8 cellular contexts compared by ENCODE assay signal in genomic region chr1:165826565-165826964, GRCh38. TPM values are rescaled to one million over a fixed set of nuclear protein-coding genes. Genes with fewer than 3 reads are reported as not detected.
A peak's percentile ranks its signal among the peaks of the same experiment; 100 is the strongest.
DNase-seq lines count a peak whose midpoint lies in the region; ATAC-seq, FAIRE-seq and TF ChIP-seq lines count a peak whose summit lies in the region.

No MANE protein-coding gene starts in this region.

- no peak overlapping the region for H3K27ac Mint-ChIP-seq in naive thymus-derived CD4-positive, alpha-beta T cell

- H3K27me3 ChIP-seq in HUES64 (ENCODE audit: insufficient read depth, low read length) (no peaks in the 10 kb centered on the region), K562 (ENCODE audit: control insufficient read depth in 2 of 2, insufficient read depth in 2 of 2, low read length in 2 of 2) (no peaks in the 10 kb centered on the region; a peak in 1 of 5 replicates)
- no peaks in the 10 kb centered on the region for H3K27me3 ChIP-seq in naive thymus-derived CD4-positive, alpha-beta T cell (ENCODE audit: control insufficient read depth in 2 of 2, insufficient read depth in 2 of 2, low read length in 2 of 2)

- FAIRE-seq in K562 (lab: Jason Lieb, UNC): no peak

- no peak for ATAC-seq in K562
- ATAC-seq in naive thymus-derived CD4-positive, alpha-beta T cell: no peak
- no peak for ATAC-seq in HG03175 (IDR thresholded peaks at IDR 0.05; ENCODE audit: unreplicated experiment)

- DNase-seq in AG10803 (ENCODE audit: low read depth): no peak
- DNase-seq in K562 (ENCODE audit: extremely low read depth in 1 of 4, low spot score in 3 of 4): no peak
- no peak for DNase-seq in naive thymus-derived CD4-positive, alpha-beta T cell
- no peak for DNase-seq in NCI-H2081 (lab: John Stamatoyannopoulos, UW)
- no peak for DNase-seq in Kasumi-1 (lab: John Stamatoyannopoulos, UW)
- DNase-seq in EL: no peak

- H3K9me3 ChIP-seq in HUES64 (ENCODE audit: insufficient read depth, low read depth, low read length) (no peaks in the 10 kb centered on the region), K562 (replicated peaks; ENCODE audit: control insufficient read depth, insufficient read depth, low read depth, low read length) (no peaks in the 10 kb centered on the region)
- no peaks in the 10 kb centered on the region for H3K9me3 ChIP-seq in naive thymus-derived CD4-positive, alpha-beta T cell (ENCODE audit: control insufficient read depth in 2 of 3, low read length in 3 of 3)

- BruUV-seq in K562 (replicated peaks; lab: Mats Ljungman, UMichigan): TSS peak; percentile 52

- intact Hi-C loops in K562 (cut with micrococcal nuclease): loop anchor here (5.0 kb wide), 1 partner anchor 109 kb away; no protein-coding TSS in a partner anchor
- intact Hi-C loops in naive thymus-derived CD4-positive, alpha-beta T cell (cut with micrococcal nuclease): loop anchor here in 1 of 2 donors (5.0 kb wide), 1 partner anchor 229 kb away; no protein-coding TSS in a partner anchor

- no peak for TF ChIP-seq POLR2A in K562 (conservative IDR thresholded peaks at IDR 0.05)

- no peak overlapping the region for H3K27ac ChIP-seq in HUES64 (ENCODE audit: low read depth, low read length)
- no peak overlapping the region for H3K27ac ChIP-seq in K562 (ENCODE audit: extremely low read depth, low read depth, low read length)
- H3K27ac ChIP-seq in naive thymus-derived CD4-positive, alpha-beta T cell (ENCODE audit: low read depth, low read length): no peak overlapping the region

- TF ChIP-seq EP300 in K562 (IDR thresholded peaks at IDR 0.05; ENCODE audit: low read length): no peak

- H3K36me3 Mint-ChIP-seq in naive thymus-derived CD4-positive, alpha-beta T cell: peaks cover 0 to 5% (median 0%) of the 10 kb centered on the region in 5 donors

- H3K9me1 ChIP-seq in K562 (ENCODE audit: control insufficient read depth, insufficient read depth, low read length): no peaks in the 10 kb centered on the region

- no peak for TF ChIP-seq RAD21 in K562 (CRISPR knock-in tag; conservative IDR thresholded peaks at IDR 0.05 in 1 of 2, IDR thresholded peaks at IDR 0.05 in 1 of 2)

- peaks cover 5 to 27% (median 17%) of the 10 kb centered on the region in 5 donors for H3K27me3 Mint-ChIP-seq in naive thymus-derived CD4-positive, alpha-beta T cell

- CTCF ChIA-PET in K562 (lab: Yijun Ruan, JAX; ENCODE audit: low intra/inter-chr PET ratio): no interaction called here
- CTCF ChIA-PET in naive thymus-derived CD4-positive, alpha-beta T cell (lab: Charles Lee): interaction anchor here (0.6 kb wide), 1 partner anchor 48 kb away, joined by 4 read pairs; no protein-coding TSS in a partner anchor

- H3K79me2 ChIP-seq in K562 (ENCODE audit: control insufficient read depth, insufficient read depth, low read length): peaks cover 42% of the 10 kb centered on the region

- H3K36me3 ChIP-seq in HUES64 (ENCODE audit: insufficient read depth, low read length): no peaks in the 10 kb centered on the region
- H3K36me3 ChIP-seq in K562 (ENCODE audit: control insufficient read depth, insufficient read depth, low read length): peaks cover 6% of the 10 kb centered on the region; the same call in 1 of the 3 replicates
- no peaks in the 10 kb centered on the region for H3K36me3 ChIP-seq in naive thymus-derived CD4-positive, alpha-beta T cell (ENCODE audit: control insufficient read depth in 2 of 3, insufficient read depth in 3 of 3, low read length in 3 of 3)

- no peak overlapping the region for H3K4me2 ChIP-seq in K562 (ENCODE audit: insufficient read depth, low read length)

- TF ChIP-seq CTCF in AG10803 (conservative IDR thresholded peaks at IDR 0.05; ENCODE audit: low read length): no peak
- no peak for TF ChIP-seq CTCF in K562 (IDR thresholded peaks at IDR 0.05 in 2 of 3, conservative IDR thresholded peaks at IDR 0.05 in 1 of 3; ENCODE audit: insufficient read depth in 2 of 3, low read depth in 1 of 3, low read length in 3 of 3)

- H3K9ac ChIP-seq in HUES64 (ENCODE audit: low read depth, low read length): no peak overlapping the region
- no peak overlapping the region for H3K9ac ChIP-seq in K562 (ENCODE audit: insufficient read depth in 1 of 2, low read depth in 2 of 2, low read length in 2 of 2)

- peaks cover 0 to 3% (median 0%) of the 10 kb centered on the region in 11 donors for H3K9me3 Mint-ChIP-seq in naive thymus-derived CD4-positive, alpha-beta T cell

- no peaks in the 10 kb centered on the region for H4K20me1 ChIP-seq in K562 (replicated peaks; ENCODE audit: control insufficient read depth, insufficient read depth, low read length)

- peak overlapping the region; percentile 86 for H3K4me3 ChIP-seq in AG10803 (ENCODE audit: low read length)
- H3K4me3 ChIP-seq in HUES64 (ENCODE audit: low read length): peak overlapping the region; percentile 86; the same call in 1 of the 2 replicates
- H3K4me3 ChIP-seq in K562: no peak overlapping the region
- no peak overlapping the region for H3K4me3 ChIP-seq in naive thymus-derived CD4-positive, alpha-beta T cell (ENCODE audit: low read length)

- H3K4me1 Mint-ChIP-seq in naive thymus-derived CD4-positive, alpha-beta T cell: peaks cover 0 to 23% (median 19%) of the 10 kb centered on the region in 7 donors

- in situ Hi-C loops in K562 (cut with MboI): no loop called here

- 82% methylated on average over 2 of the region's 2 CpGs for WGBS in HUES64
- WGBS in K562 (ENCODE audit: insufficient coverage, low coverage, missing lambda C conversion rate): 62% methylated on average over 2 of the region's 2 CpGs

- H2AFZ ChIP-seq in K562 (ENCODE audit: low read depth, low read length): peak overlapping the region; percentile 32

- POLR2A ChIA-PET in K562 (lab: Yijun Ruan, JAX): interaction anchor here (1.7 to 5.9 kb wide), 3 partner anchors 8 to 56 kb away, joined by 3 to 48 read pairs (median 27); partner anchors contain the start of gene TMCO1
- POLR2A ChIA-PET in naive thymus-derived CD4-positive, alpha-beta T cell (lab: Charles Lee): no interaction called here

- peaks cover 16% of the 10 kb centered on the region for H3K4me1 ChIP-seq in HUES64 (ENCODE audit: insufficient read depth, low read length)
- H3K4me1 ChIP-seq in K562 (replicated peaks in 1 of 2; ENCODE audit: control insufficient read depth in 2 of 2, insufficient read depth in 2 of 2, low read length in 2 of 2): peaks cover 2 to 14% of the 10 kb centered on the region in 2 experiments; a peak in 4 of 5 replicates
- H3K4me1 ChIP-seq in naive thymus-derived CD4-positive, alpha-beta T cell (ENCODE audit: control insufficient read depth in 2 of 2, insufficient read depth in 2 of 2, low read length in 2 of 2): peaks cover 9 to 12% of the 10 kb centered on the region in 2 donors

- H3K4me3 Mint-ChIP-seq in naive thymus-derived CD4-positive, alpha-beta T cell: peak overlapping the region; percentile 78 to 92 (median 86)

TF ChIP-seq in K562, 482 proteins besides CTCF, POLR2A, EP300 and RAD21 (continues in another document):
- TF ChIP-seq BCOR (IDR thresholded peaks at IDR 0.05): peak; percentile 43
- TF ChIP-seq NR2F6 (CRISPR knock-in tag; IDR thresholded peaks at IDR 0.05): no peak
- TF ChIP-seq U2AF1 (optimal IDR thresholded peaks at IDR 0.05; ENCODE audit: low read depth, low read length): no peak
- peak in 1 of 2 experiments; percentile 26; a peak in 1 of 4 replicates for TF ChIP-seq KDM1A (IDR thresholded peaks at IDR 0.05)

RNA-seq across cellular contexts. Expression of gene UCK2, which starts 0.8 kb away (rescaled TPM):
- 61.4 TPM for polyA plus RNA-seq in HUES64 (2013, experiment 1 of 2)
- polyA plus RNA-seq in HUES64 (2013, experiment 2 of 2): 57.2 TPM
- total RNA-seq in K562 (2011; cell fraction: chromatin; rRNA removed; ENCODE audit: low replicate concordance): 52.8 and 60.6 TPM in 2 replicates
- 42.2 and 49.3 TPM in 2 replicates for total RNA-seq in K562 (2011; cell fraction: nucleolus; rRNA removed)
- 54.6 and 75.2 TPM in 2 replicates for total RNA-seq in K562 (2011; cell fraction: nucleoplasm; rRNA removed)
- 145 and 159 TPM in 2 replicates for total RNA-seq in K562 (2014; rRNA removed)
- 59.0 and 78.5 TPM in 2 replicates for total RNA-seq in K562 (2014; rRNA removed; fragmentation: Illumina TruSeq; extraction: Trizol)
- 71.6 and 73.9 TPM in 2 replicates for total RNA-seq in K562 (2015; rRNA removed; fragmentation: Illumina TruSeq; extraction: Trizol)
- total RNA-seq in K562 (2021): 95.9 and 98.2 TPM in 2 replicates
- 90.5 and 103 TPM in 2 replicates for polyA plus RNA-seq in K562 (2011; rRNA removed)
- 121 and 167 TPM in 2 replicates for polyA plus RNA-seq in K562 (2011; cell fraction: cytosol; rRNA removed)
- polyA plus RNA-seq in K562 (2011; cell fraction: nucleus; rRNA removed): 54.4 and 62.7 TPM in 2 replicates
- 49.6 and 96.6 TPM in 2 replicates for polyA plus RNA-seq in K562 (2012)
- 95.8 and 111 TPM in 2 replicates for polyA plus RNA-seq in K562 (2014; fragmentation: Illumina TruSeq; extraction: Trizol)
- polyA plus RNA-seq in K562 (2014; fragmentation: Nextera tagmentation; extraction: Ambion mirVana): 10 to 100 TPM; 84.6 to 86.7 TPM
- polyA plus RNA-seq in K562 (2014; rRNA removed): 104 and 122 TPM in 2 replicates
- polyA minus RNA-seq in K562 (2011; rRNA and poly(A)+ RNA removed): 98.7 and 137 TPM in 2 replicates
- 61.1 and 70.9 TPM in 2 replicates for polyA minus RNA-seq in K562 (2011; cell fraction: cytosol; rRNA and poly(A)+ RNA removed)
- polyA minus RNA-seq in K562 (2011; cell fraction: nucleus; rRNA and poly(A)+ RNA removed): 28.7 and 32.3 TPM in 2 replicates
- total RNA-seq in naive thymus-derived CD4-positive, alpha-beta T cell: 10 to 100 TPM in 1 of 5 experiments, 1 to 10 TPM in 2, under 1 TPM in 2; 0.89 to 32.7 (median 1.2) TPM
- polyA plus RNA-seq in naive thymus-derived CD4-positive, alpha-beta T cell: 1 to 10 TPM; 1.0 to 1.2 TPM

RNA-seq across cellular contexts. Expression of gene TMCO1, which starts 57.9 kb away (rescaled TPM):
- polyA plus RNA-seq in HUES64 (2013, experiment 1 of 2): 58.0 TPM
- 58.0 TPM for polyA plus RNA-seq in HUES64 (2013, experiment 2 of 2)
- total RNA-seq in K562 (2011; cell fraction: chromatin; rRNA removed; ENCODE audit: low replicate concordance): 97.8 and 105 TPM in 2 replicates
- total RNA-seq in K562 (2011; cell fraction: nucleolus; rRNA removed): 150 and 173 TPM in 2 replicates
- 115 and 163 TPM in 2 replicates for total RNA-seq in K562 (2011; cell fraction: nucleoplasm; rRNA removed)
- 69.3 and 92.7 TPM in 2 replicates for total RNA-seq in K562 (2014; rRNA removed)
- 175 and 184 TPM in 2 replicates for total RNA-seq in K562 (2014; rRNA removed; fragmentation: Illumina TruSeq; extraction: Trizol)
- total RNA-seq in K562 (2015; rRNA removed; fragmentation: Illumina TruSeq; extraction: Trizol): 151 and 166 TPM in 2 replicates
- total RNA-seq in K562 (2021): 142 and 163 TPM in 2 replicates
- polyA plus RNA-seq in K562 (2011; rRNA removed): 230 and 276 TPM in 2 replicates
- 109 and 166 TPM in 2 replicates for polyA plus RNA-seq in K562 (2011; cell fraction: cytosol; rRNA removed)
- 48.2 and 81.4 TPM in 2 replicates for polyA plus RNA-seq in K562 (2011; cell fraction: nucleus; rRNA removed)
- 150 and 162 TPM in 2 replicates for polyA plus RNA-seq in K562 (2012)
- polyA plus RNA-seq in K562 (2014; fragmentation: Illumina TruSeq; extraction: Trizol): 184 and 213 TPM in 2 replicates
- 100 to 1,000 TPM; 412 to 561 TPM for polyA plus RNA-seq in K562 (2014; fragmentation: Nextera tagmentation; extraction: Ambion mirVana)
- 123 and 126 TPM in 2 replicates for polyA plus RNA-seq in K562 (2014; rRNA removed)
- polyA minus RNA-seq in K562 (2011; rRNA and poly(A)+ RNA removed): 151 and 162 TPM in 2 replicates
- polyA minus RNA-seq in K562 (2011; cell fraction: cytosol; rRNA and poly(A)+ RNA removed): 53.0 and 77.6 TPM in 2 replicates
- polyA minus RNA-seq in K562 (2011; cell fraction: nucleus; rRNA and poly(A)+ RNA removed): 15.3 and 36.2 TPM in 2 replicates
- 10 to 100 TPM; 30.4 to 97.1 (median 49.8) TPM for total RNA-seq in naive thymus-derived CD4-positive, alpha-beta T cell
- polyA plus RNA-seq in naive thymus-derived CD4-positive, alpha-beta T cell: 100 to 1,000 TPM in 1 of 2 donors, 10 to 100 TPM in 1; 98.4 to 118 TPM

Comparison
In these comparisons a context has a peak if more than half of its experiments do, and no peak if none do; other contexts are left out.
1. H3K4me3 ChIP-seq: peak in AG10803 (single experiment) and HUES64 (single experiment); none in K562 (single experiment) and naive thymus-derived CD4-positive, alpha-beta T cell (single experiment).